ENCODE assay signal across 1 cellular context in genomic region chr2:231199219-231199618, GRCh38.
TF ChIP-seq lines count a peak whose summit lies in the region.

No MANE protein-coding gene starts in this region.

TF ChIP-seq in SK-N-SH treated with all-trans-retinoic acid at 6 μM for 48 hours, 23 proteins besides CTCF, POLR2A, EP300 and RAD21 (continued from another document):
- TF ChIP-seq POU6F1 (CRISPR knock-in tag; IDR thresholded peaks at IDR 0.05; ENCODE audit: borderline replicate concordance, low read depth) (no peak), ZC3H10 (CRISPR knock-in tag; IDR thresholded peaks at IDR 0.05) (no peak), ZNF8 (CRISPR knock-in tag; IDR thresholded peaks at IDR 0.05) (no peak)
- TF ChIP-seq, protein P1, sequence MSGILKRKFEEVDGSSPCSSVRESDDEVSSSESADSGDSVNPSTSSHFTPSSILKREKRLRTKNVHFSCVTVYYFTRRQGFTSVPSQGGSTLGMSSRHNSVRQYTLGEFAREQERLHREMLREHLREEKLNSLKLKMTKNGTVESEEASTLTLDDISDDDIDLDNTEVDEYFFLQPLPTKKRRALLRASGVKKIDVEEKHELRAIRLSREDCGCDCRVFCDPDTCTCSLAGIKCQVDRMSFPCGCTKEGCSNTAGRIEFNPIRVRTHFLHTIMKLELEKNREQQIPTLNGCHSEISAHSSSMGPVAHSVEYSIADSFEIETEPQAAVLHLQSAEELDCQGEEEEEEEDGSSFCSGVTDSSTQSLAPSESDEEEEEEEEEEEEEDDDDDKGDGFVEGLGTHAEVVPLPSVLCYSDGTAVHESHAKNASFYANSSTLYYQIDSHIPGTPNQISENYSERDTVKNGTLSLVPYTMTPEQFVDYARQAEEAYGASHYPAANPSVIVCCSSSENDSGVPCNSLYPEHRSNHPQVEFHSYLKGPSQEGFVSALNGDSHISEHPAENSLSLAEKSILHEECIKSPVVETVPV (CRISPR knock-in tag; IDR thresholded peaks at IDR 0.05), result no peak
